ENCODE assay signal across 18 cellular contexts in genomic region chr17:63598284-63598683, GRCh38.
"Had no signal": no experiment of that assay in that cellular context is flagged by ENCODE, and none has a peak within 500 bp of the region (broad histone marks: within the 10 kb centered on the region; RNA-seq: fewer than 3 reads in every experiment).

No MANE protein-coding gene starts in this region.

- H3K27me3 ChIP-seq: brain microvascular endothelial cell, esophagus muscularis mucosa, right atrium auricular region, tibial artery had no signal

- H3K4me3 Mint-ChIP-seq: activated naive CD4-positive, alpha-beta T cell treated with anti-CD3 and anti-CD28 coated beads, Interleukin-2, amount 10 ng/mL, durations not matched to agents 7 days and 5 days had no signal

- ATAC-seq: left colon; naive thymus-derived CD8-positive, alpha-beta T cell had no signal

- H3K4me3 ChIP-seq: esophagus muscularis mucosa, right atrium auricular region, skin epidermis, tibial artery had no signal

- DNase-seq: activated CD4-positive, alpha-beta T cell treated with anti-CD3 and anti-CD28 coated beads for 4 hours; activated naive CD4-positive, alpha-beta T cell treated with anti-CD3 and anti-CD28 coated beads, Interleukin-2, amount 10 ng/mL, durations not matched to agents 7 days and 5 days; amygdala; brain microvascular endothelial cell; foreskin fibroblast; glutamatergic neuron; left colon; nucleus accumbens; SIG-M5; stimulated activated CD4-positive, alpha-beta T cell treated with anti-CD3 and anti-CD28 coated beads, Interleukin-4, amount 100 ng/mL, for 4 hours; T-helper 9 cell; tibial artery had no signal

- H3K27ac ChIP-seq: brain microvascular endothelial cell, esophagus muscularis mucosa, right atrium auricular region, skin epidermis, tibial artery, VCaP had no signal

- H3K9me3 Mint-ChIP-seq: activated naive CD4-positive, alpha-beta T cell treated with anti-CD3 and anti-CD28 coated beads, Interleukin-2, amount 10 ng/mL, durations not matched to agents 7 days and 5 days; naive thymus-derived CD8-positive, alpha-beta T cell had no signal

- FAIRE-seq: endometrium had no signal

- H3K36me3 ChIP-seq: brain microvascular endothelial cell, right atrium auricular region had no signal

- H3K9me3 ChIP-seq: esophagus muscularis mucosa, right atrium auricular region, tibial artery had no signal

- H3K27me3 Mint-ChIP-seq: activated naive CD4-positive, alpha-beta T cell treated with anti-CD3 and anti-CD28 coated beads, Interleukin-2, amount 10 ng/mL, durations not matched to agents 7 days and 5 days; naive thymus-derived CD8-positive, alpha-beta T cell had no signal
